In genomic region chr12:5941907-5942306, GRCh38 we compare ENCODE assay signal across 28 cellular contexts. TPM values are rescaled to one million over a fixed set of nuclear protein-coding genes. Genes with fewer than 3 reads are reported as not detected.
"Had no signal": no experiment of that assay in that cellular context is flagged by ENCODE, and none has a peak within 500 bp of the region (broad histone marks: within the 10 kb centered on the region; RNA-seq: fewer than 3 reads in every experiment).

No MANE protein-coding gene starts in this region.

- H3K79me2 ChIP-seq: parathyroid adenoma had no signal

- H3K27me3 ChIP-seq: ovary, right lobe of liver, thyroid gland, vagina had no signal

- H3K27ac Mint-ChIP-seq: natural killer cell treated with Interleukin-12 subunit alpha and Interleukin-12 subunit beta and Interleukin-15 and Interleukin-18, amount 100 ng/mL, for 72 hours; nephron progenitor cell; neural progenitor cell; progenitor cell of endocrine pancreas; stimulated activated effector memory CD8-positive, alpha-beta T cell treated with anti-CD3 and anti-CD28 coated beads, Interleukin-12 subunit alpha, Interleukin-12 subunit beta, amount 100 ng/mL, for 72 hours; stimulated activated naive B cell treated with anti-CD40 and anti-IgM and Interleukin-4, amounts not matched to agents 10 μg/mL and 1 μg/mL and 100 μg/mL, for 72 hours; stimulated activated naive CD8-positive, alpha-beta T cell treated with anti-CD3 and anti-CD28 coated beads, Interleukin-15, Interleukin-2, amounts not matched to agents 100 ng/mL and 50 ng/mL, for 24 hours had no signal

- H3K4me1 Mint-ChIP-seq: stimulated activated effector memory CD8-positive, alpha-beta T cell treated with anti-CD3 and anti-CD28 coated beads, Interleukin-12 subunit alpha, Interleukin-12 subunit beta, amount 100 ng/mL, for 72 hours had no signal

- H3K9me3 ChIP-seq: ovary, psoas muscle, right lobe of liver, sigmoid colon, thoracic aorta, thyroid gland, tibial nerve, upper lobe of left lung, vagina had no signal

- ATAC-seq: natural killer cell treated with Interleukin-12 subunit alpha and Interleukin-12 subunit beta and Interleukin-15 and Interleukin-18, amount 100 ng/mL, for 72 hours; psoas muscle; right cardiac atrium; right lobe of liver; stimulated activated effector memory CD8-positive, alpha-beta T cell treated with anti-CD3 and anti-CD28 coated beads, Interleukin-12 subunit alpha, Interleukin-12 subunit beta, amount 100 ng/mL, for 72 hours; stimulated activated naive B cell treated with anti-CD40 and anti-IgM and Interleukin-4, amounts not matched to agents 10 μg/mL and 1 μg/mL and 100 μg/mL, for 72 hours had no signal

- H3K4me3 ChIP-seq: neural progenitor cell, ovary, psoas muscle, right lobe of liver, sigmoid colon, stomach, thoracic aorta, thyroid gland, tibial nerve, upper lobe of left lung, vagina had no signal

- H3K4me1 ChIP-seq: parathyroid adenoma, psoas muscle had no signal

- H3K36me3 Mint-ChIP-seq: natural killer cell treated with Interleukin-12 subunit alpha and Interleukin-12 subunit beta and Interleukin-15 and Interleukin-18, amount 100 ng/mL, for 72 hours; stimulated activated effector memory CD8-positive, alpha-beta T cell treated with anti-CD3 and anti-CD28 coated beads, Interleukin-12 subunit alpha, Interleukin-12 subunit beta, amount 100 ng/mL, for 72 hours; stimulated activated naive B cell treated with anti-CD40 and anti-IgM and Interleukin-4, amounts not matched to agents 10 μg/mL and 1 μg/mL and 100 μg/mL, for 72 hours had no signal

- H3K4me2 ChIP-seq: neural progenitor cell had no signal

- H3K9me3 Mint-ChIP-seq: natural killer cell treated with Interleukin-12 subunit alpha and Interleukin-12 subunit beta and Interleukin-15 and Interleukin-18, amount 100 ng/mL, for 72 hours; stimulated activated effector memory CD8-positive, alpha-beta T cell treated with anti-CD3 and anti-CD28 coated beads, Interleukin-12 subunit alpha, Interleukin-12 subunit beta, amount 100 ng/mL, for 72 hours; stimulated activated naive CD8-positive, alpha-beta T cell treated with anti-CD3 and anti-CD28 coated beads, Interleukin-15, Interleukin-2, amounts not matched to agents 100 ng/mL and 50 ng/mL, for 24 hours had no signal

- H2AFZ ChIP-seq: neural progenitor cell, parathyroid adenoma had no signal

- H3K4me3 Mint-ChIP-seq: natural killer cell treated with Interleukin-12 subunit alpha and Interleukin-12 subunit beta and Interleukin-15 and Interleukin-18, amount 100 ng/mL, for 72 hours; nephron progenitor cell; neural progenitor cell; stimulated activated effector memory CD8-positive, alpha-beta T cell treated with anti-CD3 and anti-CD28 coated beads, Interleukin-12 subunit alpha, Interleukin-12 subunit beta, amount 100 ng/mL, for 72 hours; stimulated activated naive B cell treated with anti-CD40 and anti-IgM and Interleukin-4, amounts not matched to agents 10 μg/mL and 1 μg/mL and 100 μg/mL, for 72 hours; stimulated activated naive CD8-positive, alpha-beta T cell treated with anti-CD3 and anti-CD28 coated beads, Interleukin-15, Interleukin-2, amounts not matched to agents 100 ng/mL and 50 ng/mL, for 24 hours had no signal

- H3K36me3 ChIP-seq: neural progenitor cell, ovary, right lobe of liver, sigmoid colon, stomach, thoracic aorta, thyroid gland, vagina had no signal

- H3K9ac ChIP-seq: neural progenitor cell, parathyroid adenoma had no signal

- DNase-seq: nephron progenitor cell; occipital lobe; ovary; psoas muscle; right cardiac atrium; right lobe of liver; sigmoid colon; small intestine; stimulated activated CD4-positive, alpha-beta T cell treated with anti-CD3 and anti-CD28 coated beads, Interleukin-15, amount 100 ng/mL, for 24 hours; stimulated activated CD4-positive, alpha-beta T cell treated with anti-CD3 and anti-CD28 coated beads, Interleukin-2, amount 100 ng/mL, for 24 hours; stimulated activated CD4-positive, alpha-beta T cell treated with anti-CD3 and anti-CD28 coated beads, Interleukin-2, amount 100 ng/mL, for 48 hours; stimulated activated CD4-positive, alpha-beta T cell treated with anti-CD3 and anti-CD28 coated beads, Interleukin-4, amount 100 ng/mL, for 24 hours; stimulated activated naive B cell treated with anti-CD40 and anti-IgM and Interleukin-4, amounts not matched to agents 10 μg/mL and 1 μg/mL and 100 μg/mL, for 72 hours; stimulated activated naive CD4-positive, alpha-beta T cell treated with Interleukin-2 at 50 U/mL for 16 hours; stomach; thyroid gland; trophoblast cell; upper lobe of left lung had no signal

- FAIRE-seq: urothelium cell line had no signal

- H3K27ac ChIP-seq: neural progenitor cell, ovary, parathyroid adenoma, psoas muscle, right lobe of liver, sigmoid colon, stomach, thoracic aorta, thyroid gland, tibial nerve, upper lobe of left lung, vagina had no signal

RNA-seq across cellular contexts. Expression of gene ANO2, which starts 3.2 kb away (rescaled TPM):
- total RNA-seq: natural killer cell treated with Interleukin-12 subunit alpha and Interleukin-12 subunit beta and Interleukin-15 and Interleukin-18, amount 100 ng/mL, for 72 hours had no signal
